Comparison of ENCODE assay signal across 26 cellular contexts in genomic region chrX:78665286-78665685, GRCh38. TPM values are rescaled to one million over a fixed set of nuclear protein-coding genes. Genes with fewer than 3 reads are reported as not detected.
"Had no signal": no experiment of that assay in that cellular context is flagged by ENCODE, and none has a peak within 500 bp of the region (broad histone marks: within the 10 kb centered on the region; RNA-seq: fewer than 3 reads in every experiment).

No MANE protein-coding gene starts in this region.

- H3K27me3 ChIP-seq: ascending aorta had no signal

- H3K4me1 Mint-ChIP-seq: activated CD4-positive, alpha-beta T cell treated with anti-CD3 and anti-CD28 coated beads, Interleukin-2, amount 10 ng/mL, durations not matched to agents 7 days and 5 days; activated naive CD8-positive, alpha-beta T cell treated with anti-CD3 and anti-CD28 coated beads, Interleukin-2, amount 50 U/mL, for 24 hours had no signal

- FAIRE-seq: RCC 7860, TTC549 had no signal

- H3K36me3 ChIP-seq: ascending aorta had no signal

- ATAC-seq: activated naive CD4-positive, alpha-beta T cell treated with anti-CD3 and anti-CD28 coated beads, Interleukin-2, amount 50 U/mL, for 72 hours; activated naive CD8-positive, alpha-beta T cell treated with anti-CD3 and anti-CD28 coated beads, Interleukin-2, amount 50 U/mL, for 24 hours; activated T-cell treated with anti-CD3 and anti-CD28 coated beads, Interleukin-2, amount 50 U/mL, for 4 hours; PC-3; T-helper 17 cell had no signal

- H3K9me3 ChIP-seq: ascending aorta had no signal

- H3K4me3 ChIP-seq: ascending aorta had no signal

- H3K27ac Mint-ChIP-seq: activated CD4-positive, alpha-beta memory T cell treated with anti-CD3 and anti-CD28 coated beads for 36 hours; activated CD4-positive, alpha-beta T cell treated with anti-CD3 and anti-CD28 coated beads, Interleukin-2, amount 10 ng/mL, durations not matched to agents 7 days and 5 days; activated naive CD4-positive, alpha-beta T cell treated with anti-CD3 and anti-CD28 coated beads, Interleukin-2, amount 50 U/mL, for 72 hours; activated naive CD8-positive, alpha-beta T cell treated with anti-CD3 and anti-CD28 coated beads, Interleukin-2, amount 50 U/mL, for 24 hours; T-helper 17 cell had no signal

- H3K4me3 Mint-ChIP-seq: activated CD4-positive, alpha-beta memory T cell treated with anti-CD3 and anti-CD28 coated beads for 36 hours; activated CD4-positive, alpha-beta T cell treated with anti-CD3 and anti-CD28 coated beads, Interleukin-2, amount 10 ng/mL, durations not matched to agents 7 days and 5 days; activated naive CD8-positive, alpha-beta T cell treated with anti-CD3 and anti-CD28 coated beads, Interleukin-2, amount 50 U/mL, for 24 hours; activated T-cell treated with anti-CD3 and anti-CD28 coated beads, Interleukin-2, amount 50 U/mL, for 4 hours; T-helper 17 cell had no signal

- DNase-seq: activated CD4-positive, alpha-beta memory T cell treated with anti-CD3 and anti-CD28 coated beads for 36 hours; activated CD4-positive, alpha-beta T cell treated with anti-CD3 and anti-CD28 coated beads, Interleukin-2, amount 10 ng/mL, durations not matched to agents 7 days and 5 days; activated CD4-positive, CD25-positive, alpha-beta regulatory T cell; activated CD8-positive, alpha-beta memory T cell treated with anti-CD3 and anti-CD28 coated beads for 24 hours; activated effector memory CD4-positive, alpha-beta T cell treated with anti-CD3 and anti-CD28 coated beads, Interleukin-2, amount 50 U/mL, for 16 hours; activated naive CD4-positive, alpha-beta T cell treated with Interleukin-2 at 50 U/mL for 16 hours; activated naive CD8-positive, alpha-beta T cell treated with anti-CD3 and anti-CD28 coated beads, Interleukin-2, amount 50 U/mL, for 24 hours; activated T-cell treated with anti-CD3 and anti-CD28 coated beads, Interleukin-2, amount 50 U/mL, for 4 hours; amniotic stem cell; cerebellar nuclear complex; Kasumi-1; KBM-7; NCI-H1092; NCI-H1417; NCI-H2029; NCI-H446; NCI-H524; PC-3; SHP77 treated with DMSO at 0.1 percent for 48 hours; T-helper 17 cell; T-helper 9 cell had no signal

- H3K9me3 Mint-ChIP-seq: activated CD4-positive, alpha-beta memory T cell treated with anti-CD3 and anti-CD28 coated beads for 36 hours; activated T-cell treated with anti-CD3 and anti-CD28 coated beads, Interleukin-2, amount 50 U/mL, for 4 hours had no signal

- H3K4me1 ChIP-seq: ascending aorta had no signal

- H3K27ac ChIP-seq: ascending aorta had no signal

- H3K27me3 Mint-ChIP-seq: activated CD4-positive, alpha-beta memory T cell treated with anti-CD3 and anti-CD28 coated beads for 36 hours; activated CD4-positive, alpha-beta T cell treated with anti-CD3 and anti-CD28 coated beads, Interleukin-2, amount 10 ng/mL, durations not matched to agents 7 days and 5 days; activated naive CD8-positive, alpha-beta T cell treated with anti-CD3 and anti-CD28 coated beads, Interleukin-2, amount 50 U/mL, for 24 hours; T-helper 17 cell had no signal

- H3K36me3 Mint-ChIP-seq: activated CD4-positive, alpha-beta memory T cell treated with anti-CD3 and anti-CD28 coated beads for 36 hours; activated naive CD4-positive, alpha-beta T cell treated with anti-CD3 and anti-CD28 coated beads, Interleukin-2, amount 50 U/mL, for 72 hours had no signal

RNA-seq across cellular contexts. Expression of gene RTL3, which starts 6.2 kb away (rescaled TPM):
- total RNA-seq: activated CD4-positive, alpha-beta memory T cell treated with anti-CD3 and anti-CD28 coated beads for 36 hours; activated CD4-positive, alpha-beta T cell treated with anti-CD3 and anti-CD28 coated beads, Interleukin-2, amount 10 ng/mL, durations not matched to agents 7 days and 5 days; activated naive CD4-positive, alpha-beta T cell treated with anti-CD3 and anti-CD28 coated beads, Interleukin-2, amount 50 U/mL, for 72 hours; activated T-cell treated with anti-CD3 and anti-CD28 coated beads, Interleukin-2, amount 50 U/mL, for 4 hours; ascending aorta; PC-3; SK-MEL-5; T-helper 17 cell had no signal
